ENCODE assay signal across 18 cellular contexts in genomic region chr6:87572860-87573259, GRCh38. TPM values are rescaled to one million over a fixed set of nuclear protein-coding genes. Genes with fewer than 3 reads are reported as not detected.
DNase-seq lines count a peak whose midpoint lies in the region; ATAC-seq, FAIRE-seq and TF ChIP-seq lines count a peak whose summit lies in the region.
"Had no signal": no experiment of that assay in that cellular context is flagged by ENCODE, and none has a peak within 500 bp of the region (broad histone marks: within the 10 kb centered on the region; RNA-seq: fewer than 3 reads in every experiment).

No MANE protein-coding gene starts in this region.

- no peaks in the 10 kb centered on the region for H3K9me3 ChIP-seq in CD4-positive, alpha-beta T cell (ENCODE audit: control insufficient read depth, low read length)
- H3K9me3 ChIP-seq in HEK293 (ENCODE audit: control insufficient read depth, insufficient read depth, low read depth, low read length): no peaks in the 10 kb centered on the region
- no peaks in the 10 kb centered on the region for H3K9me3 ChIP-seq in PC-3 (ENCODE audit: low read length)

- H3K4me2 ChIP-seq in PC-3 (ENCODE audit: low read length): no peak overlapping the region
- H3K4me2 ChIP-seq: GM23338 had no signal

- peaks cover 4% of the 10 kb centered on the region; the same call in 1 of the 2 replicates for H4K20me1 ChIP-seq in PC-3 (ENCODE audit: low read length)

- H2AFZ ChIP-seq in PC-3 (ENCODE audit: low read length): no peak overlapping the region
- H2AFZ ChIP-seq: GM23338 had no signal

- FAIRE-seq in GM12892 (lab: Jason Lieb, UNC): peak; percentile 87

- H3K4me1 Mint-ChIP-seq in CD4-positive, alpha-beta T cell (ENCODE audit: low read depth): peaks cover 53% of the 10 kb centered on the region
- H3K4me1 Mint-ChIP-seq in activated T-helper 1 cell treated with anti-CD3 and anti-CD28 coated beads, Interleukin-12 subunit alpha, Interleukin-12 subunit beta, Interleukin-2, Interleukin-4 antibody, amounts not matched to agents 30 ng/mL and 10 ng/mL and 1 ng/mL, durations not matched to agents 14 hours and 24 hours and 36 hours (ENCODE audit: low read depth): peaks cover 40% of the 10 kb centered on the region

- H3K27ac ChIP-seq in CD4-positive, alpha-beta T cell (ENCODE audit: low read depth, low read length): no peak overlapping the region
- no peak overlapping the region for H3K27ac ChIP-seq in HEK293 (ENCODE audit: extremely low read depth, low read depth, low read length)
- H3K27ac ChIP-seq in PC-3 (ENCODE audit: low read length): no peak overlapping the region

- CTCF ChIA-PET in CD4-positive, alpha-beta T cell (lab: Charles Lee): no interaction called here
- CTCF ChIA-PET in HEK293 (lab: Yijun Ruan, JAX): no interaction called here
- CTCF ChIA-PET in PC-3 (lab: Charles Lee): no interaction called here

- H3K79me2 ChIP-seq in PC-3 (ENCODE audit: low read length): peaks cover 57% of the 10 kb centered on the region

- BruUV-seq in PC-3 (replicated peaks; lab: Mats Ljungman, UMichigan): no TSS peak

- DNase-seq in CD4-positive, alpha-beta T cell: no peak
- DNase-seq in GM12892 (ENCODE audit: insufficient read length) (no peak), PC-3 (no peak), HCEC 1CT (no peak), NCI-H82 (lab: John Stamatoyannopoulos, UW) (no peak)
- no peak for DNase-seq in activated T-helper 1 cell treated with anti-CD3 and anti-CD28 coated beads, Interleukin-12 subunit alpha, Interleukin-12 subunit beta, Interleukin-2, Interleukin-4 antibody, amounts not matched to agents 30 ng/mL and 10 ng/mL and 1 ng/mL, durations not matched to agents 14 hours and 24 hours and 36 hours (ENCODE audit: low spot score)
- DNase-seq: activated CD4-positive, alpha-beta T cell treated with anti-CD3 and anti-CD28 coated beads, Interleukin-2, amount 50 U/mL, for 1 hour; activated effector memory CD4-positive, alpha-beta T cell treated with anti-CD3 and anti-CD28 coated beads, Interleukin-2, amount 50 U/mL, for 16 hours; DMS79 treated with DMSO at 0.1 percent for 48 hours; hippocampal formation; left colon; NCI-H2029 treated with DMSO at 0.1 percent for 48 hours; NCI-H748 treated with DMSO at 0.1 percent for 48 hours; RPMI8226 had no signal

- H3K36me3 Mint-ChIP-seq in CD4-positive, alpha-beta T cell (ENCODE audit: low read depth): peaks cover 52% of the 10 kb centered on the region
- H3K36me3 Mint-ChIP-seq in activated T-helper 1 cell treated with anti-CD3 and anti-CD28 coated beads, Interleukin-12 subunit alpha, Interleukin-12 subunit beta, Interleukin-2, Interleukin-4 antibody, amounts not matched to agents 30 ng/mL and 10 ng/mL and 1 ng/mL, durations not matched to agents 14 hours and 24 hours and 36 hours (ENCODE audit: low read depth): peaks cover 31% of the 10 kb centered on the region

- peak overlapping the region; percentile 32 for H3K4me3 Mint-ChIP-seq in CD4-positive, alpha-beta T cell
- no peak overlapping the region for H3K4me3 Mint-ChIP-seq in activated T-helper 1 cell treated with anti-CD3 and anti-CD28 coated beads, Interleukin-12 subunit alpha, Interleukin-12 subunit beta, Interleukin-2, Interleukin-4 antibody, amounts not matched to agents 30 ng/mL and 10 ng/mL and 1 ng/mL, durations not matched to agents 14 hours and 24 hours and 36 hours
- H3K4me3 Mint-ChIP-seq: GM23338 had no signal

- no peaks in the 10 kb centered on the region for H3K27me3 Mint-ChIP-seq in CD4-positive, alpha-beta T cell
- H3K27me3 Mint-ChIP-seq in activated T-helper 1 cell treated with anti-CD3 and anti-CD28 coated beads, Interleukin-12 subunit alpha, Interleukin-12 subunit beta, Interleukin-2, Interleukin-4 antibody, amounts not matched to agents 30 ng/mL and 10 ng/mL and 1 ng/mL, durations not matched to agents 14 hours and 24 hours and 36 hours (ENCODE audit: insufficient read depth): no peaks in the 10 kb centered on the region
- H3K27me3 Mint-ChIP-seq: brain had no signal

- no peak for ATAC-seq in CD4-positive, alpha-beta T cell (ENCODE audit: poor library complexity)
- ATAC-seq in PC-3 (no peak), GM19452 (IDR thresholded peaks at IDR 0.05; ENCODE audit: unreplicated experiment) (no peak)
- ATAC-seq: GM23338, left colon had no signal

- POLR2A ChIA-PET in CD4-positive, alpha-beta T cell (lab: Charles Lee): interaction anchor here (0.8 kb wide), 1 partner anchor 16 kb away, joined by 5 read pairs; the partner anchor contains the start of genes ORC3 and RARS2
- POLR2A ChIA-PET in HEK293 (lab: Yijun Ruan, JAX): no interaction called here
- POLR2A ChIA-PET in PC-3 (lab: Charles Lee; ENCODE audit: unreplicated experiment): no interaction called here

- peak overlapping the region; percentile 12 for H3K27ac Mint-ChIP-seq in CD4-positive, alpha-beta T cell
- H3K27ac Mint-ChIP-seq in activated T-helper 1 cell treated with anti-CD3 and anti-CD28 coated beads, Interleukin-12 subunit alpha, Interleukin-12 subunit beta, Interleukin-2, Interleukin-4 antibody, amounts not matched to agents 30 ng/mL and 10 ng/mL and 1 ng/mL, durations not matched to agents 14 hours and 24 hours and 36 hours: peak overlapping the region; percentile 72

- peaks cover 2 to 21% of the 10 kb centered on the region in 2 experiments; a peak in 2 of 3 replicates for H3K36me3 ChIP-seq in HEK293 (ENCODE audit: control insufficient read depth in 2 of 2, insufficient read depth in 1 of 2, low read length in 2 of 2)
- peaks cover 7% of the 10 kb centered on the region for H3K36me3 ChIP-seq in PC-3 (ENCODE audit: low read depth, low read length)

- H3K27me3 ChIP-seq in CD4-positive, alpha-beta T cell (ENCODE audit: control insufficient read depth, insufficient read depth, low read length): no peaks in the 10 kb centered on the region
- no peaks in the 10 kb centered on the region for H3K27me3 ChIP-seq in PC-3 (ENCODE audit: low read length)

- H3K9me2 ChIP-seq in PC-3 (replicated peaks; ENCODE audit: low read length): no peaks in the 10 kb centered on the region

- no peak for TF ChIP-seq CTCF in CD4-positive, alpha-beta T cell (IDR thresholded peaks at IDR 0.05)
- TF ChIP-seq CTCF in HEK293 (tag by site-specific recombination; IDR thresholded peaks at IDR 0.05): no peak
- TF ChIP-seq CTCF in PC-3 (conservative IDR thresholded peaks at IDR 0.05; ENCODE audit: low read depth, low read length): no peak

- H3K9ac ChIP-seq in PC-3 (ENCODE audit: low read length): no peak overlapping the region

- intact Hi-C loops in CD4-positive, alpha-beta T cell (cut with DNase I, micrococcal nuclease): no loop called here
- intact Hi-C loops in activated T-helper 1 cell treated with anti-CD3 and anti-CD28 coated beads, Interleukin-12 subunit alpha, Interleukin-12 subunit beta, Interleukin-2, Interleukin-4 antibody, amounts not matched to agents 30 ng/mL and 10 ng/mL and 1 ng/mL, durations not matched to agents 14 hours and 24 hours and 36 hours (cut with micrococcal nuclease): no loop called here
- intact Hi-C loops in PC-3 (cut with micrococcal nuclease): no loop called here

- no peaks in the 10 kb centered on the region for H3F3A ChIP-seq in PC-3 (ENCODE audit: low read length, unreplicated experiment)

- peaks cover 12% of the 10 kb centered on the region; the same call in 1 of the 2 replicates for H3K4me1 ChIP-seq in HEK293 (ENCODE audit: control insufficient read depth, insufficient read depth, low read length)
- H3K4me1 ChIP-seq in PC-3 (ENCODE audit: insufficient read depth, low read length): peaks cover 19% of the 10 kb centered on the region

- H3K4me3 ChIP-seq in HEK293 (ENCODE audit: low read depth, low read length): no peak overlapping the region
- no peak overlapping the region for H3K4me3 ChIP-seq in PC-3 (ENCODE audit: low read length)
- H3K4me3 ChIP-seq: GM23338 had no signal

- no peak for TF ChIP-seq POLR2A in GM12892 (IDR thresholded peaks at IDR 0.05; ENCODE audit: low read depth, low read length)

- no peaks in the 10 kb centered on the region for H3K9me3 Mint-ChIP-seq in CD4-positive, alpha-beta T cell
- no peaks in the 10 kb centered on the region for H3K9me3 Mint-ChIP-seq in activated T-helper 1 cell treated with anti-CD3 and anti-CD28 coated beads, Interleukin-12 subunit alpha, Interleukin-12 subunit beta, Interleukin-2, Interleukin-4 antibody, amounts not matched to agents 30 ng/mL and 10 ng/mL and 1 ng/mL, durations not matched to agents 14 hours and 24 hours and 36 hours
- H3K9me3 Mint-ChIP-seq: brain, GM23338 had no signal

TF ChIP-seq in HEK293, 187 proteins besides CTCF, POLR2A, EP300 and RAD21 (continues in another document):
- 0 out of 2 replicates have a peak, but pooled peaks have one; percentile 26 for TF ChIP-seq PRDM6 (tag by site-specific recombination; IDR thresholded peaks at IDR 0.05)
- no peak for TF ChIP-seq ZNF16 (tag by site-specific recombination; IDR thresholded peaks at IDR 0.05; ENCODE audit: low read depth)

RNA-seq across cellular contexts. Expression of gene RARS2, which starts 16.9 kb away (rescaled TPM):
- 10 to 100 TPM; 21.9 to 22.4 TPM for total RNA-seq in CD4-positive, alpha-beta T cell
- polyA plus RNA-seq in GM12892 (2012; ENCODE audit: missing spikeins): 29.9 TPM
- 24.6 and 24.7 TPM in 2 replicates for total RNA-seq in activated T-helper 1 cell treated with anti-CD3 and anti-CD28 coated beads, Interleukin-12 subunit alpha, Interleukin-12 subunit beta, Interleukin-2, Interleukin-4 antibody, amounts not matched to agents 30 ng/mL and 10 ng/mL and 1 ng/mL, durations not matched to agents 14 hours and 24 hours and 36 hours
- 12.7 and 14.8 TPM in 2 replicates for total RNA-seq in PC-3 (2014; rRNA removed)

RNA-seq across cellular contexts. Expression of gene ORC3, which starts 17.1 kb away (rescaled TPM):
- 10 to 100 TPM; 12.1 to 12.9 TPM for total RNA-seq in CD4-positive, alpha-beta T cell
- 35.1 TPM for polyA plus RNA-seq in GM12892 (2012; ENCODE audit: missing spikeins)
- total RNA-seq in activated T-helper 1 cell treated with anti-CD3 and anti-CD28 coated beads, Interleukin-12 subunit alpha, Interleukin-12 subunit beta, Interleukin-2, Interleukin-4 antibody, amounts not matched to agents 30 ng/mL and 10 ng/mL and 1 ng/mL, durations not matched to agents 14 hours and 24 hours and 36 hours: 34.7 and 38.6 TPM in 2 replicates
- 17.0 and 25.7 TPM in 2 replicates for total RNA-seq in PC-3 (2014; rRNA removed)
